8 cellular contexts compared by ENCODE assay signal in the genomic region with DNA sequence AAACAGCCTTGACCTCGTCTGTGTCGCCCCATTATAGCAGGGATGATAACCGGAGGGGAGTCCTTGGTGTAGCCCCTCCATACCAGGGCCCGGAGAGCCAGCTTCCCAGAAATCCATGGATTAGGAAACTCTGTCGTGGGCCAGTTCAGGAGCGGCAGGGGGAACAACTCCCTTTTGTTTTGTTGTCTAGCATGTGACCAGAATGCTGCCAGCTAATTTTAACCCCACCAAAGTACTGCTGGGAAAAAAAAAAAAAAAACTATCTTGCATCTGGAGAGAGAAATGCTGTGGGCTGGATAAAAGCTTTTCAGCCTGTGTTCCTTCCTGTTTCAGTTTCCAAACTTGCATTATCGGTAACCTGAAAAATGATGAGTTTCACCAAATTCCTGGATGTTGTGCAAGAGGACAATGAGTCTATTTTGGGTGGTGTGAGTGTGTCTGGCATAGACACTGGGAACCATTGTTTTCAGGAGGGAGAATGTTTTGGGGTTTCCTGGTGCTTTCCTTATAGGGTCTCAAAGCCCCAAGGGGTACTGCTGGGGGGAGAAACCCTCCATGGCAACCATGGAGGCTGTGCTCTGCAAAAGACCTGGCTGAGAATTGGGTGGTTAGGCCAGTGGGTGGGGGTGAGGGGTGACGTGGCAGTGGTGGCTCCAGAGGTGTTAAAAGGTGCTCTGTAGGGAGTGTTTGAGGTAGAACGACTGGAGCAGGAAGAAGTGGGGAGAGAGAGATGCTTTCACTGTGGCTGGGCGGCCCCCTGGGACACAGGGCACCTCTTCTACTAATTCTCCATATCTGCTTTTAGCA. TPM values are rescaled to one million over a fixed set of nuclear protein-coding genes. Genes with fewer than 3 reads are reported as not detected.
DNase-seq lines count a peak whose midpoint lies in the region; ATAC-seq and TF ChIP-seq lines count a peak whose summit lies in the region.

No MANE protein-coding gene starts in this region.

- no peak for ATAC-seq in HG03095 (IDR thresholded peaks at IDR 0.05; ENCODE audit: unreplicated experiment)

- H4K8ac ChIP-seq in mesenchymal stem cell (ENCODE audit: low read length) = peak overlapping the region; percentile 91

- 60% methylated on average over 8 of the region's 10 CpGs for WGBS in mesenchymal stem cell

- H3K4me1 ChIP-seq in colonic mucosa (peaks cover 34% of the 10 kb centered on the region), mesenchymal stem cell (ENCODE audit: control insufficient read depth, insufficient read depth, low read depth, low read length) (peaks cover 37% of the 10 kb centered on the region)

- H4K91ac ChIP-seq in mesenchymal stem cell (ENCODE audit: low read length) = peak overlapping the region; percentile 100

- H2BK12ac ChIP-seq in mesenchymal stem cell (ENCODE audit: low read length in 2 of 2) = peak overlapping the region; percentile 83 to 100

- H3K27me3 ChIP-seq in colonic mucosa = no peaks in the 10 kb centered on the region
- H3K27me3 ChIP-seq in mesenchymal stem cell (ENCODE audit: control insufficient read depth in 1 of 2, insufficient read depth in 1 of 2, low read length in 2 of 2) = no peaks in the 10 kb centered on the region

- peaks cover 2% of the 10 kb centered on the region for H3K79me1 ChIP-seq in mesenchymal stem cell (replicated peaks; ENCODE audit: low read length, poor library complexity, severe bottlenecking)

- no peaks in the 10 kb centered on the region for H3K36me3 ChIP-seq in colonic mucosa
- H3K36me3 ChIP-seq in mesenchymal stem cell (ENCODE audit: control insufficient read depth in 1 of 2, insufficient read depth in 2 of 2, low read depth in 1 of 2, low read length in 2 of 2) = no peaks in the 10 kb centered on the region

- H3K4me3 ChIP-seq in colonic mucosa (no peak overlapping the region), mesenchymal stem cell (ENCODE audit: insufficient read depth in 1 of 2, low read depth in 1 of 2, low read length in 2 of 2) (peak overlapping the region in 1 of 2 experiments; percentile 46)

- H2AK5ac ChIP-seq in mesenchymal stem cell (ENCODE audit: low read length, severe bottlenecking) = peak overlapping the region; percentile 99

- H3K4me2 ChIP-seq in mesenchymal stem cell (ENCODE audit: low read length, poor library complexity, severe bottlenecking) = no peak overlapping the region

- H3K4ac ChIP-seq in mesenchymal stem cell (ENCODE audit: low read depth in 1 of 2, low read length in 2 of 2) = peak overlapping the region; percentile 86 to 99

- H2BK120ac ChIP-seq in mesenchymal stem cell (ENCODE audit: low read depth, low read length) = peak overlapping the region; percentile 99

- no peak for TF ChIP-seq CTCF in colonic mucosa (IDR thresholded peaks at IDR 0.05)

- peak overlapping the region; percentile 80 for H3K27ac ChIP-seq in colonic mucosa
- H3K27ac ChIP-seq in mesenchymal stem cell (ENCODE audit: low read length, poor library complexity, severe bottlenecking) = peak overlapping the region; percentile 89
- H3K27ac ChIP-seq in temporal lobe (ENCODE audit: low read depth, low read length) = peak overlapping the region; percentile 96

- peak overlapping the region in 1 of 2 experiments; percentile 90 for H3K23ac ChIP-seq in mesenchymal stem cell (ENCODE audit: low read length in 2 of 2)

- H2BK5ac ChIP-seq in mesenchymal stem cell (ENCODE audit: low read depth, low read length, poor library complexity, severe bottlenecking) = no peak overlapping the region

- no peak overlapping the region for H2AFZ ChIP-seq in mesenchymal stem cell (ENCODE audit: low read depth, low read length)

- DNase-seq in activated CD8-positive, alpha-beta memory T cell treated with anti-CD3 and anti-CD28 coated beads for 24 hours = peak; percentile 76
- no peak for DNase-seq in activated CD8-positive, alpha-beta memory T cell treated with anti-CD3 and anti-CD28 coated beads, Interleukin-2, amount 50 U/mL, for 48 hours
- DNase-seq in T-helper 2 cell = peak in 3 of 5 experiments; percentile 37 to 74 (median 70)
- no peak for DNase-seq in colonic mucosa
- DNase-seq in mesenchymal stem cell = peak; percentile 91
- DNase-seq in NCI-H187 (lab: John Stamatoyannopoulos, UW) = no peak

- peak overlapping the region; percentile 83 to 99 for H3K18ac ChIP-seq in mesenchymal stem cell (ENCODE audit: low read depth in 1 of 2, low read length in 2 of 2)

- H3K9ac ChIP-seq in colonic mucosa (ENCODE audit: low read depth in 2 of 2, low read length in 2 of 2) (peak overlapping the region; percentile 29 to 58), mesenchymal stem cell (ENCODE audit: low read length) (peak overlapping the region; percentile 91)

- no peaks in the 10 kb centered on the region for H3K9me3 ChIP-seq in colonic mucosa
- H3K9me3 ChIP-seq in mesenchymal stem cell (ENCODE audit: control insufficient read depth, low read length) = no peaks in the 10 kb centered on the region

- H3K14ac ChIP-seq in mesenchymal stem cell (ENCODE audit: low read length in 2 of 2) = peak overlapping the region in 1 of 2 experiments; percentile 96

- intact Hi-C loops in colonic mucosa (cut with DNase I) = no loop called here

- peak overlapping the region; percentile 98 for H2BK15ac ChIP-seq in mesenchymal stem cell (ENCODE audit: low read depth, poor library complexity, severe bottlenecking)

RNA-seq across cellular contexts. Expression of a gene that starts 14.9 kb away (rescaled TPM):
- 10 to 100 TPM; 18.3 to 27.1 TPM for total RNA-seq in colonic mucosa
- 49.1 TPM for polyA plus RNA-seq in mesenchymal stem cell (2013, experiment 1 of 2)
- polyA plus RNA-seq in mesenchymal stem cell (2013, experiment 2 of 2) = 48.1 TPM
- 54.6 TPM for total RNA-seq in temporal lobe

RNA-seq across cellular contexts. Expression of a gene that starts 54.7 kb away (rescaled TPM):
- total RNA-seq in colonic mucosa (10 to 100 TPM; 18.2 to 38.4 TPM), temporal lobe (34.9 TPM)
- 8.8 TPM for polyA plus RNA-seq in mesenchymal stem cell (2013, experiment 1 of 2)
- 8.8 TPM for polyA plus RNA-seq in mesenchymal stem cell (2013, experiment 2 of 2)

Comparison
In these comparisons a context has a peak if more than half of its experiments do, and no peak if none do; other contexts are left out.
1. DNase-seq: peak in activated CD8-positive, alpha-beta memory T cell treated with anti-CD3 and anti-CD28 coated beads for 24 hours (single experiment), T-helper 2 cell (3 of 5) and mesenchymal stem cell (single experiment); none in activated CD8-positive, alpha-beta memory T cell treated with anti-CD3 and anti-CD28 coated beads, Interleukin-2, amount 50 U/mL, for 48 hours (single experiment), colonic mucosa (single experiment) and NCI-H187 (0 of 2).
2. Peak in every context shown above with its lines, with median percentiles within 50 percentile points of each other: H3K27ac ChIP-seq.